In genomic region chr3:58009749-58010535, GRCh38 we compare ENCODE assay signal across 1 cellular context.
TF ChIP-seq lines count a peak whose summit lies in the region.

No MANE protein-coding gene starts in this region.

TF ChIP-seq in HEK293, 187 proteins besides CTCF, POLR2A, EP300 and RAD21 (continued from another document):
- TF ChIP-seq, protein P1, sequence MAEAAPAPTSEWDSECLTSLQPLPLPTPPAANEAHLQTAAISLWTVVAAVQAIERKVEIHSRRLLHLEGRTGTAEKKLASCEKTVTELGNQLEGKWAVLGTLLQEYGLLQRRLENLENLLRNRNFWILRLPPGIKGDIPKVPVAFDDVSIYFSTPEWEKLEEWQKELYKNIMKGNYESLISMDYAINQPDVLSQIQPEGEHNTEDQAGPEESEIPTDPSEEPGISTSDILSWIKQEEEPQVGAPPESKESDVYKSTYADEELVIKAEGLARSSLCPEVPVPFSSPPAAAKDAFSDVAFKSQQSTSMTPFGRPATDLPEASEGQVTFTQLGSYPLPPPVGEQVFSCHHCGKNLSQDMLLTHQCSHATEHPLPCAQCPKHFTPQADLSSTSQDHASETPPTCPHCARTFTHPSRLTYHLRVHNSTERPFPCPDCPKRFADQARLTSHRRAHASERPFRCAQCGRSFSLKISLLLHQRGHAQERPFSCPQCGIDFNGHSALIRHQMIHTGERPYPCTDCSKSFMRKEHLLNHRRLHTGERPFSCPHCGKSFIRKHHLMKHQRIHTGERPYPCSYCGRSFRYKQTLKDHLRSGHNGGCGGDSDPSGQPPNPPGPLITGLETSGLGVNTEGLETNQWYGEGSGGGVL (tag by site-specific recombination; IDR thresholded peaks at IDR 0.05) = no peak
- TF ChIP-seq PRDM1 (tag by site-specific recombination; IDR thresholded peaks at IDR 0.05) (peak; percentile 60; the same call in 1 of the 2 replicates), ZNF114 (tag by site-specific recombination; IDR thresholded peaks at IDR 0.05) (no peak), ZNF184 (tag by site-specific recombination; IDR thresholded peaks at IDR 0.05) (no peak), ZSCAN30 (tag by site-specific recombination; IDR thresholded peaks at IDR 0.05) (no peak), ZNF571 (tag by site-specific recombination; IDR thresholded peaks at IDR 0.05) (no peak), YY2 (tag by site-specific recombination; IDR thresholded peaks at IDR 0.05) (no peak), KLF10 (tag by site-specific recombination; IDR thresholded peaks at IDR 0.05) (no peak), WT1 (tag by site-specific recombination; IDR thresholded peaks at IDR 0.05) (no peak), ZSCAN5A (tag by site-specific recombination; IDR thresholded peaks at IDR 0.05) (no peak), EGR2 (tag by site-specific recombination; IDR thresholded peaks at IDR 0.05; ENCODE audit: low read depth) (peak; percentile 84), GFI1B (tag by site-specific recombination; IDR thresholded peaks at IDR 0.05) (no peak), ZNF623 (tag by site-specific recombination; IDR thresholded peaks at IDR 0.05) (no peak), ZSCAN4 (tag by site-specific recombination; IDR thresholded peaks at IDR 0.05) (0 out of 2 replicates have a peak, but pooled peaks have one; percentile 47)
